Comparison of ENCODE assay signal across 8 cellular contexts in genomic region chr1:11979453-11979817, GRCh38. TPM values are rescaled to one million over a fixed set of nuclear protein-coding genes. Genes with fewer than 3 reads are reported as not detected.
A peak's percentile ranks its signal among the peaks of the same experiment; 100 is the strongest.
DNase-seq lines count a peak whose midpoint lies in the region; ATAC-seq and TF ChIP-seq lines count a peak whose summit lies in the region.

No MANE protein-coding gene starts in this region.

- H3K9ac ChIP-seq in colonic mucosa (ENCODE audit: low read depth in 2 of 2, low read length in 2 of 2): peak overlapping the region; percentile 20 to 35

- no peaks in the 10 kb centered on the region for H3K27me3 ChIP-seq in CD8-positive, alpha-beta T cell (ENCODE audit: insufficient read depth, low read length)
- H3K27me3 ChIP-seq in colonic mucosa (no peaks in the 10 kb centered on the region), muscle layer of duodenum (ENCODE audit: low read depth, low read length) (no peaks in the 10 kb centered on the region)

- H3K9me3 ChIP-seq in CD8-positive, alpha-beta T cell (ENCODE audit: low read length): no peaks in the 10 kb centered on the region
- H3K9me3 ChIP-seq in colonic mucosa (no peaks in the 10 kb centered on the region), muscle layer of duodenum (ENCODE audit: control insufficient read depth in 1 of 2, low read length in 2 of 2) (no peaks in the 10 kb centered on the region)

- peak overlapping the region; percentile 89 for H3K4me3 Mint-ChIP-seq in CD8-positive, alpha-beta T cell

- CTCF ChIA-PET in CD8-positive, alpha-beta T cell (lab: Charles Lee): interaction anchor here (0.7 to 1.2 kb wide), 3 partner anchors 69 to 85 kb away, joined by 3 to 6 read pairs (median 3); no protein-coding TSS in a partner anchor

- H3K4me3 ChIP-seq in CD8-positive, alpha-beta T cell (ENCODE audit: low read depth, low read length): peak overlapping the region; percentile 94
- H3K4me3 ChIP-seq in NB4 (ENCODE audit: low read depth, low read length): peak overlapping the region; percentile 27
- peak overlapping the region; percentile 87 for H3K4me3 ChIP-seq in colonic mucosa
- H3K4me3 ChIP-seq in muscle layer of duodenum (ENCODE audit: low read depth in 1 of 2, low read length in 2 of 2): peak overlapping the region; percentile 88 to 96

- ATAC-seq in CD8-positive, alpha-beta T cell: no peak
- ATAC-seq in GM19467 (IDR thresholded peaks at IDR 0.05; ENCODE audit: unreplicated experiment) (no peak), HG03460 (IDR thresholded peaks at IDR 0.05; ENCODE audit: unreplicated experiment) (no peak)

- H3K4me1 Mint-ChIP-seq in CD8-positive, alpha-beta T cell (ENCODE audit: low read depth): peaks cover 39% of the 10 kb centered on the region

- intact Hi-C loops in CD8-positive, alpha-beta T cell (cut with DNase I, micrococcal nuclease): no loop called here
- intact Hi-C loops in colonic mucosa (cut with DNase I): loop anchor here (5.0 kb wide), 1 partner anchor 72 kb away; no protein-coding TSS in a partner anchor

- H3K27ac Mint-ChIP-seq in CD8-positive, alpha-beta T cell: peak overlapping the region; percentile 95

- H3K9me3 Mint-ChIP-seq in CD8-positive, alpha-beta T cell: no peaks in the 10 kb centered on the region

- H3K4me1 ChIP-seq in CD8-positive, alpha-beta T cell (ENCODE audit: insufficient read depth, low read length): peaks cover 23% of the 10 kb centered on the region
- peaks cover 17% of the 10 kb centered on the region for H3K4me1 ChIP-seq in colonic mucosa
- peaks cover 18 to 44% of the 10 kb centered on the region in 2 donors for H3K4me1 ChIP-seq in muscle layer of duodenum (ENCODE audit: control insufficient read depth in 1 of 2, insufficient read depth in 2 of 2, low read length in 2 of 2)

- peak overlapping the region; percentile 95 for H3K27ac ChIP-seq in CD8-positive, alpha-beta T cell (ENCODE audit: low read depth, low read length)
- H3K27ac ChIP-seq in colonic mucosa (peak overlapping the region; percentile 85), muscle layer of duodenum (ENCODE audit: low read length) (peak overlapping the region; percentile 96)

- DNase-seq in CD8-positive, alpha-beta T cell: no peak
- DNase-seq in NB4 (ENCODE audit: low read depth) (no peak), colonic mucosa (no peak)
- DNase-seq in stimulated activated CD4-positive, alpha-beta T cell treated with anti-CD3 and anti-CD28 coated beads, Interleukin-2, amount 100 ng/mL, for 48 hours: no peak
- DNase-seq in stimulated activated CD4-positive, alpha-beta T cell treated with anti-CD3 and anti-CD28 coated beads, Interleukin-15, amount 100 ng/mL, for 24 hours: no peak

- POLR2A ChIA-PET in CD8-positive, alpha-beta T cell (lab: Charles Lee): interaction anchor here (0.6 to 3.1 kb wide), 3 partner anchors 53 to 171 kb away, joined by 3 to 67 read pairs (median 3); partner anchors contain the start of gene KIAA2013

- no peak for TF ChIP-seq CTCF in CD8-positive, alpha-beta T cell (IDR thresholded peaks at IDR 0.05)
- TF ChIP-seq CTCF in NB4 (IDR thresholded peaks at IDR 0.05; ENCODE audit: low read depth, low read length) (no peak), colonic mucosa (IDR thresholded peaks at IDR 0.05) (no peak)

- peaks cover 36% of the 10 kb centered on the region for H3K36me3 Mint-ChIP-seq in CD8-positive, alpha-beta T cell

- peaks cover 7% of the 10 kb centered on the region for H3K36me3 ChIP-seq in CD8-positive, alpha-beta T cell (ENCODE audit: insufficient read depth, low read length)
- H3K36me3 ChIP-seq in colonic mucosa (peaks cover 4% of the 10 kb centered on the region), muscle layer of duodenum (ENCODE audit: control insufficient read depth in 1 of 2, insufficient read depth in 2 of 2, low read length in 2 of 2) (peaks cover 26 to 35% of the 10 kb centered on the region in 2 donors)

- no peak for TF ChIP-seq POLR2A in NB4 (IDR thresholded peaks at IDR 0.05; ENCODE audit: extremely low read depth, insufficient read length)

- H3K27me3 Mint-ChIP-seq in CD8-positive, alpha-beta T cell (ENCODE audit: low read depth): no peaks in the 10 kb centered on the region

RNA-seq across cellular contexts. Expression of gene MFN2, which starts 0.8 kb away (rescaled TPM):
- 10 to 100 TPM; 41.7 to 46.0 TPM for total RNA-seq in CD8-positive, alpha-beta T cell
- 100 to 1,000 TPM; 102 to 110 TPM for total RNA-seq in colonic mucosa

RNA-seq across cellular contexts. Expression of gene MIIP, which starts 39.9 kb away (rescaled TPM):
- 10 to 100 TPM; 21.2 to 21.5 TPM for total RNA-seq in CD8-positive, alpha-beta T cell
- total RNA-seq in colonic mucosa: 10 to 100 TPM; 13.0 to 31.5 TPM

RNA-seq across cellular contexts. Expression of gene PLOD1, which starts 44.9 kb away (rescaled TPM):
- total RNA-seq in CD8-positive, alpha-beta T cell: 1 to 10 TPM; 2.0 to 2.4 TPM
- total RNA-seq in colonic mucosa: 10 to 100 TPM; 72.5 to 83.9 TPM

RNA-seq across cellular contexts. Expression of gene KIAA2013, which starts 53.2 kb away (rescaled TPM):
- 1 to 10 TPM; 8.3 to 8.6 TPM for total RNA-seq in CD8-positive, alpha-beta T cell
- 100 to 1,000 TPM; 110 to 128 TPM for total RNA-seq in colonic mucosa

Comparison
In these comparisons a context has a peak if more than half of its experiments do, and no peak if none do; other contexts are left out.
1. H3K4me3 ChIP-seq: peak in every context shown above with its lines; median percentile 94 in CD8-positive, alpha-beta T cell; 92 in muscle layer of duodenum; 87 in colonic mucosa; 27 in NB4.
2. RNA of gene PLOD1, which starts 44.9 kb away (total RNA-seq): 72.5 to 83.9 TPM in colonic mucosa; 2.0 to 2.4 TPM in CD8-positive, alpha-beta T cell; every median in the first group is over 10 times any median in the second.
3. Peak in every context shown above with its lines, with median percentiles within 50 percentile points of each other: H3K27ac ChIP-seq.